ENCODE assay signal across 8 cellular contexts in genomic region chr15:73683624-73684536, GRCh38. TPM values are rescaled to one million over a fixed set of nuclear protein-coding genes. Genes with fewer than 3 reads are reported as not detected.
A peak's percentile ranks its signal among the peaks of the same experiment; 100 is the strongest.
DNase-seq lines count a peak whose midpoint lies in the region; ATAC-seq and TF ChIP-seq lines count a peak whose summit lies in the region.

CD276 (plus strand) TSS chr15:73684383; CDS start chr15:73699640, 15,257 bp downstream.

- no peak for TF ChIP-seq EP300 in sigmoid colon (IDR thresholded peaks at IDR 0.05)

- H3K4me3 ChIP-seq in AG10803 (ENCODE audit: low read length) = peak within 1 kb of the TSS; percentile 87
- peak within 1 kb of the TSS; percentile 47 to 88 (median 64) for H3K4me3 ChIP-seq in Peyer's patch
- H3K4me3 ChIP-seq in sigmoid colon = peak within 1 kb of the TSS; percentile 63 to 94 (median 84)

- H3K27me3 Mint-ChIP-seq in immature natural killer cell (ENCODE audit: low read depth in 3 of 3) = peaks cover 9 to 33% (median 11%) of the 10 kb centered on the region in 3 donors

- peaks cover 7 to 12% of the 10 kb centered on the region in 2 donors for H3K4me1 Mint-ChIP-seq in immature natural killer cell

- H3K4me1 ChIP-seq in Peyer's patch = peaks cover 0 to 30% (median 9%) of the 10 kb centered on the region in 4 donors
- H3K4me1 ChIP-seq in sigmoid colon = peaks cover 0 to 50% (median 47%) of the 10 kb centered on the region in 4 donors

- in situ Hi-C loops in GM13976 (cut with MboI; ENCODE audit: low sequenced_read_pairs, unreplicated experiment) = loop anchor here (25.0 kb wide), 1 partner anchor 372 kb away; no protein-coding TSS in a partner anchor

- no peaks in the 10 kb centered on the region for H3K9me3 Mint-ChIP-seq in immature natural killer cell

- TF ChIP-seq CTCF in AG10803 (conservative IDR thresholded peaks at IDR 0.05; ENCODE audit: low read length) (peak; percentile 36), GM13976 (IDR thresholded peaks at IDR 0.05; ENCODE audit: borderline replicate concordance, control extremely low read depth, extremely low read depth, insufficient read depth, missing control alignments) (peak; percentile 8), Peyer's patch (IDR thresholded peaks at IDR 0.05) (peak in 3 of 6 experiments; percentile 9 to 27 (median 22)), sigmoid colon (IDR thresholded peaks at IDR 0.05) (no peak)

- ATAC-seq in GM21360 (IDR thresholded peaks at IDR 0.05; ENCODE audit: unreplicated experiment) = no peak
- no peak for ATAC-seq in GM18502 (IDR thresholded peaks at IDR 0.05; ENCODE audit: poor library complexity, unreplicated experiment)

- peak within 1 kb of the TSS; percentile 62 to 73 (median 68) for H3K27ac ChIP-seq in Peyer's patch
- H3K27ac ChIP-seq in sigmoid colon = peak within 1 kb of the TSS; percentile 84 to 95 (median 88)

- H3K9me3 ChIP-seq in Peyer's patch (no peaks in the 10 kb centered on the region), sigmoid colon (no peaks in the 10 kb centered on the region)

- DNase-seq in AG10803 (ENCODE audit: low read depth) (peak; percentile 68), GM13976 (ENCODE audit: low spot score) (peak; percentile 85), Peyer's patch (peak in 2 of 3 donors; percentile 73 to 81), cerebellum (ENCODE audit: low spot score) (peak; percentile 72), immature natural killer cell (no peak), sigmoid colon (peak; percentile 87)

- H3K36me3 Mint-ChIP-seq in immature natural killer cell = peaks cover 0 to 4% (median 0%) of the 10 kb centered on the region in 3 donors

- H3K27me3 ChIP-seq in Peyer's patch = no peaks in the 10 kb centered on the region
- no peaks in the 10 kb centered on the region for H3K27me3 ChIP-seq in sigmoid colon

- H3K36me3 ChIP-seq in Peyer's patch = no peaks in the 10 kb centered on the region
- H3K36me3 ChIP-seq in sigmoid colon = no peaks in the 10 kb centered on the region

- H3K4me3 Mint-ChIP-seq in immature natural killer cell = peak within 1 kb of the TSS; percentile 43 to 66 (median 55)

- TF ChIP-seq POLR2A in Peyer's patch (IDR thresholded peaks at IDR 0.05) (no peak), sigmoid colon (IDR thresholded peaks at IDR 0.05) (no peak)

- no peak within 1 kb of the TSS for H3K27ac Mint-ChIP-seq in immature natural killer cell

- intact Hi-C loops in sigmoid colon (cut with DNase I) = loop anchor here (2.0 kb wide), 1 partner anchor 47 kb away; no protein-coding TSS in a partner anchor

- 1 to 3% methylated on average over 68 of the region's 68 CpGs for WGBS in sigmoid colon, 2 donors

RNA-seq across cellular contexts. Expression of gene CD276, which starts in this region (rescaled TPM):
- total RNA-seq in Peyer's patch (10 to 100 TPM; 22.8 to 48.7 (median 30.8) TPM), cerebellum (39.6 TPM), sigmoid colon (10 to 100 TPM; 20.4 to 59.8 (median 36.7) TPM)
- polyA plus RNA-seq in immature natural killer cell (not detected), sigmoid colon (10 to 100 TPM; 15.7 to 38.6 (median 16.8) TPM)

Comparison
In these comparisons a context has a peak if more than half of its experiments do, and no peak if none do; other contexts are left out.
1. RNA of gene CD276 (polyA plus RNA-seq): 15.7 to 38.6 TPM in sigmoid colon; not detected in immature natural killer cell; every median in the first group is over 10 times any median in the second.
2. DNase-seq: peak in AG10803 (single experiment), GM13976 (single experiment), Peyer's patch (2 of 3), cerebellum (single experiment) and sigmoid colon (single experiment); none in immature natural killer cell (0 of 3).
3. CTCF ChIP-seq: peak in AG10803 (single experiment) and GM13976 (single experiment); none in sigmoid colon (0 of 4).
4. Peak in every context shown above with its lines, with median percentiles within 50 percentile points of each other: H3K4me3 ChIP-seq.